1 cellular context compared by ENCODE assay signal in the genomic region with DNA sequence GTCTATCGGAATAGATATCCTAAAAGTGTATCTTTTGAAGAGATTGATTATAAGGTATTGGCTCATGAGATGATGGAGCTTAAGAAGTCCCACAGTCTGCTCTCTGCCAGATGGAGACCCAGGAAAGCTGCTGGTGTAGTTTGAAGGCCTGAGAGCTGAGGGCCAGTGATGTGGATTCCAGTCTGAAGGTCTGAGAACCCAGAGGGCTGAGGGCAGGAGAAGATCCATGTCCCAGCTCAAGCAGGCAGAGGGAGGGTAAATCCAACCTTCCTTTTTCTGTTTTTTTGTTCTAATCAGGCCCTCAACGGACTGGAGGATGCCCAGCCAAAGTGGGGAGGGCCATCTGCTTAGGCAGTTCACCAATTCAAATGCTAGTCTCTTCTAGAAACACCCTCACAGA.
TF ChIP-seq lines count a peak whose summit lies in the region.

No MANE protein-coding gene starts in this region.

TF ChIP-seq in WTC11, 78 proteins besides CTCF, POLR2A, EP300 and RAD21 (continued from another document):
- TF ChIP-seq, protein P1, sequence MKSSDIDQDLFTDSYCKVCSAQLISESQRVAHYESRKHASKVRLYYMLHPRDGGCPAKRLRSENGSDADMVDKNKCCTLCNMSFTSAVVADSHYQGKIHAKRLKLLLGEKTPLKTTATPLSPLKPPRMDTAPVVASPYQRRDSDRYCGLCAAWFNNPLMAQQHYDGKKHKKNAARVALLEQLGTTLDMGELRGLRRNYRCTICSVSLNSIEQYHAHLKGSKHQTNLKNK (CRISPR knock-in tag; IDR thresholded peaks at IDR 0.05), result no peak
- TF ChIP-seq JUN (CRISPR knock-in tag; IDR thresholded peaks at IDR 0.05), result no peak
- TF ChIP-seq, protein P2, sequence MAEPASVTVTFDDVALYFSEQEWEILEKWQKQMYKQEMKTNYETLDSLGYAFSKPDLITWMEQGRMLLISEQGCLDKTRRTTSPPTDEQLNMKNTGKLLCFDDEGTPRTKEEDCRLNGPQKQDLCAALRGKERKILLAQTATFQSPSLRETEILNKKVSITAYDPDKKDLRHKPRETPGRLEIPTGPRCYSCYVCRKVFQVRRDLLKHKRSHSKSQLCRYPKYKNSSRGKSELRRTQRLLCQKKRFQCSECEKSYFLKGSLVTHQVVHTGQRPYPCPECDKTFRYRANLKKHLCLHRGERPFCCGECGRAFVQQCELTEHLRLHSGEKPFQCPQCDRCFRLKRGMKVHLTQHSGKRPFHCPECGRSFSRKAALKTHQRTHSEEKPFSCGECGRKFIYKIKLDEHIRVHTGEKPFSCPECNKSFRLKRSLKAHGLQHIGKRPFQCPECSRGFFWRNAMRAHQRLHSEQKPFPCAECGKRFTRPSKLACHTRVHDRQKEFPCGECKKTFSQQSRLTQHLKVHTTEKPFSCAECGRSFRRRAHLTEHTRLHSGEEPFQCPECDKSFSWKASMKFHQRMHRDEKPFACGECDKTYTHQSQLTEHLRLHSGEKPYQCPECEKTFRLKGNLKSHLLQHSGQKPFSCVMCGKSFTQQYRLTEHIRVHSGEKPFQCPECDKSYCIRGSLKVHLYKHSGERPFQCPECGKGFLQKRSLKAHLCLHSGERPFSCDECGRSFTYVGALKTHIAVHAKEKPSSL (CRISPR knock-in tag; conservative IDR thresholded peaks at IDR 0.05), result no peak
- TF ChIP-seq, protein P3, sequence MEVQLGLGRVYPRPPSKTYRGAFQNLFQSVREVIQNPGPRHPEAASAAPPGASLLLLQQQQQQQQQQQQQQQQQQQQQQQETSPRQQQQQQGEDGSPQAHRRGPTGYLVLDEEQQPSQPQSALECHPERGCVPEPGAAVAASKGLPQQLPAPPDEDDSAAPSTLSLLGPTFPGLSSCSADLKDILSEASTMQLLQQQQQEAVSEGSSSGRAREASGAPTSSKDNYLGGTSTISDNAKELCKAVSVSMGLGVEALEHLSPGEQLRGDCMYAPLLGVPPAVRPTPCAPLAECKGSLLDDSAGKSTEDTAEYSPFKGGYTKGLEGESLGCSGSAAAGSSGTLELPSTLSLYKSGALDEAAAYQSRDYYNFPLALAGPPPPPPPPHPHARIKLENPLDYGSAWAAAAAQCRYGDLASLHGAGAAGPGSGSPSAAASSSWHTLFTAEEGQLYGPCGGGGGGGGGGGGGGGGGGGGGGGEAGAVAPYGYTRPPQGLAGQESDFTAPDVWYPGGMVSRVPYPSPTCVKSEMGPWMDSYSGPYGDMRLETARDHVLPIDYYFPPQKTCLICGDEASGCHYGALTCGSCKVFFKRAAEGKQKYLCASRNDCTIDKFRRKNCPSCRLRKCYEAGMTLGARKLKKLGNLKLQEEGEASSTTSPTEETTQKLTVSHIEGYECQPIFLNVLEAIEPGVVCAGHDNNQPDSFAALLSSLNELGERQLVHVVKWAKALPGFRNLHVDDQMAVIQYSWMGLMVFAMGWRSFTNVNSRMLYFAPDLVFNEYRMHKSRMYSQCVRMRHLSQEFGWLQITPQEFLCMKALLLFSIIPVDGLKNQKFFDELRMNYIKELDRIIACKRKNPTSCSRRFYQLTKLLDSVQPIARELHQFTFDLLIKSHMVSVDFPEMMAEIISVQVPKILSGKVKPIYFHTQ (CRISPR knock-in tag; IDR thresholded peaks at IDR 0.05), result no peak
- TF ChIP-seq E2F5 (CRISPR knock-in tag; IDR thresholded peaks at IDR 0.05), result no peak
- no peak for TF ChIP-seq ESRRA (CRISPR knock-in tag; IDR thresholded peaks at IDR 0.05; ENCODE audit: borderline replicate concordance)
- no peak for TF ChIP-seq RORB (CRISPR knock-in tag; IDR thresholded peaks at IDR 0.05)
- no peak for TF ChIP-seq NFATC4 (CRISPR knock-in tag; IDR thresholded peaks at IDR 0.05)
- TF ChIP-seq CREM (CRISPR knock-in tag; IDR thresholded peaks at IDR 0.05), result no peak
